In the genomic region with DNA sequence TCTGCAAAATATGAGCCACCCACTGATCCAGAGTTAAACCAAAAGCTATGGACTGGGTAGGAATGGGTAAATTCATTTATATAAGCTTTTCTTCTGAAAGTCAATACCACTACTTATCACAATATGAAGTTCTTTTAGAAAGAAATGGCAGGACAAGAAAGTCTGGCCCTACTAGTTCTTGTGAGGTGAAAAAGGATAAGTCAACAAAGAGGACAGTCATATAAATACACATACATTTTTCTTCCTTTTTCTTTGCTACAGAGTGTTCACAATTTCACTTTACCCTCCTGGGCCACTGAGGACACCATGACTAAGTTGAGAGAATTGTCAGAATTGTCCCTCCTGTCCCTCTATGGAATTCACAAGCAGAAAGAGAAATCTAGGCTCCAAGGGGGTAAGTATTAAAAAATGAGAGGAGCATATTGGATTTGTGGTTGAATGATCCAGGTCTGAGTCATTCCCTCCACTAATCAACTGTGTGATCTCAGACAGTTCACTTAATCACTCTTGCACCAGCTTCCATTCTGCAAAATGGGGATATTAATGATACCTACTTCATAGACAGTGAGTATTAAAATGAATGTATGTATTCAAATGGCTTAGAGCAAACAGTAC, we compare ENCODE assay signal across 25 cellular contexts. TPM values are rescaled to one million over a fixed set of nuclear protein-coding genes. Genes with fewer than 3 reads are reported as not detected.
A peak's percentile ranks its signal among the peaks of the same experiment; 100 is the strongest.
DNase-seq lines count a peak whose midpoint lies in the region; ATAC-seq and TF ChIP-seq lines count a peak whose summit lies in the region.
"Had no signal": no experiment of that assay in that cellular context is flagged by ENCODE, and none has a peak within 500 bp of the region (broad histone marks: within the 10 kb centered on the region; RNA-seq: fewer than 3 reads in every experiment).

No MANE protein-coding gene starts in this region.

- H2AK9ac ChIP-seq in IMR-90 (replicated peaks; ENCODE audit: low read depth, low read length, poor library complexity): no peak overlapping the region

- H3K27ac ChIP-seq in IMR-90 (ENCODE audit: insufficient read depth, low read length) (no peak overlapping the region), GM23338 (ENCODE audit: low read depth) (no peak overlapping the region)
- no peak overlapping the region for H3K27ac ChIP-seq in naive thymus-derived CD4-positive, alpha-beta T cell (ENCODE audit: low read depth, low read length)
- H3K27ac ChIP-seq: cardiac muscle cell, dorsolateral prefrontal cortex, sigmoid colon, SK-N-MC, transverse colon had no signal

- no peak overlapping the region for H4K8ac ChIP-seq in IMR-90 (ENCODE audit: low read depth in 2 of 2, low read length in 2 of 2)

- H3K36me3 Mint-ChIP-seq in type B pancreatic cell (no peaks in the 10 kb centered on the region), GM23338 (ENCODE audit: low read depth) (no peaks in the 10 kb centered on the region)
- H3K36me3 Mint-ChIP-seq in naive thymus-derived CD4-positive, alpha-beta T cell: no peaks in the 10 kb centered on the region
- H3K36me3 Mint-ChIP-seq: naive B cell had no signal

- H3K4me1 Mint-ChIP-seq in type B pancreatic cell (ENCODE audit: unreplicated experiment) (peaks cover 17% of the 10 kb centered on the region), GM23338 (peaks cover 19% of the 10 kb centered on the region)
- peaks cover 0 to 11% (median 0%) of the 10 kb centered on the region in 7 donors for H3K4me1 Mint-ChIP-seq in naive thymus-derived CD4-positive, alpha-beta T cell

- H3K9me2 ChIP-seq in GM23338 (ENCODE audit: insufficient read depth): no peaks in the 10 kb centered on the region

- H3K79me1 ChIP-seq in IMR-90 (ENCODE audit: low read depth in 1 of 2, low read length in 2 of 2): no peaks in the 10 kb centered on the region

- H4K5ac ChIP-seq in IMR-90 (ENCODE audit: low read depth, low read length): no peak overlapping the region

- dilution Hi-C loops in IMR-90 (cut with HindIII; ENCODE audit: low sequenced_read_pairs, unreplicated experiment): no loop called here

- no TSS peak for BruUV-seq in IMR-90 (replicated peaks; lab: Mats Ljungman, UMichigan)

- TF ChIP-seq POLR2A in IMR-90 (IDR thresholded peaks at IDR 0.05; ENCODE audit: low read depth, low read length): no peak

- no peak overlapping the region for H2AK5ac ChIP-seq in IMR-90 (ENCODE audit: low read depth, low read length)

- H3K18ac ChIP-seq in IMR-90 (ENCODE audit: low read depth, low read length): no peak overlapping the region

- no peak overlapping the region for H3K14ac ChIP-seq in IMR-90 (replicated peaks; ENCODE audit: low read depth, low read length)

- no peak overlapping the region for H3K9ac ChIP-seq in IMR-90 (ENCODE audit: low read depth, low read length)

- H3K27ac Mint-ChIP-seq in type B pancreatic cell: peak overlapping the region; percentile 75
- H3K27ac Mint-ChIP-seq in GM23338: no peak overlapping the region
- no peak overlapping the region for H3K27ac Mint-ChIP-seq in naive thymus-derived CD4-positive, alpha-beta T cell
- H3K27ac Mint-ChIP-seq: activated T-helper 2 cell treated with anti-CD3 and anti-CD28 coated beads, Interferon-gamma antibody, Interleukin-2, Interleukin-4, amounts not matched to agents 10 μg/mL and 5 μg/mL and 100 μg/mL, durations not matched to agents 14 hours and 24 hours and 36 hours; B cell; naive B cell had no signal

- H3K4me1 ChIP-seq in IMR-90 (ENCODE audit: control insufficient read depth, insufficient read depth, low read length): no peaks in the 10 kb centered on the region
- peaks cover 1% of the 10 kb centered on the region; the same call in 1 of the 2 replicates for H3K4me1 ChIP-seq in GM23338 (ENCODE audit: insufficient read depth)
- no peaks in the 10 kb centered on the region for H3K4me1 ChIP-seq in naive thymus-derived CD4-positive, alpha-beta T cell (ENCODE audit: control insufficient read depth in 2 of 2, insufficient read depth in 2 of 2, low read length in 2 of 2)
- H3K4me1 ChIP-seq: sigmoid colon had no signal

- H3K79me2 ChIP-seq in GM23338 (replicated peaks; ENCODE audit: insufficient read depth): no peaks in the 10 kb centered on the region

- H3K4me3 ChIP-seq in IMR-90 (ENCODE audit: insufficient read depth, low read depth, low read length) (no peak overlapping the region), fibroblast of mammary gland (ENCODE audit: control insufficient read depth, low read depth, low read length) (no peak overlapping the region), GM23338 (no peak overlapping the region)
- no peak overlapping the region for H3K4me3 ChIP-seq in naive thymus-derived CD4-positive, alpha-beta T cell (ENCODE audit: low read length)
- H3K4me3 ChIP-seq: cardiac muscle cell, dorsolateral prefrontal cortex, sigmoid colon, SK-N-MC, transverse colon had no signal

- no peak overlapping the region for H2BK5ac ChIP-seq in IMR-90 (ENCODE audit: low read depth, low read length, poor library complexity, severe bottlenecking)

- no peak overlapping the region for H2BK120ac ChIP-seq in IMR-90 (ENCODE audit: low read depth, low read length)

- H3K4ac ChIP-seq in IMR-90 (ENCODE audit: low read depth, low read length): no peak overlapping the region

- CTCF ChIA-PET in IMR-90 (lab: Yijun Ruan, JAX): interaction anchor here (0.7 to 1.6 kb wide), 3 partner anchors 9 to 88 kb away, joined by 3 to 6 read pairs (median 4); no protein-coding TSS in a partner anchor
- CTCF ChIA-PET in naive thymus-derived CD4-positive, alpha-beta T cell (lab: Charles Lee): no interaction called here

- TF ChIP-seq CTCF in IMR-90 (conservative IDR thresholded peaks at IDR 0.05; ENCODE audit: low read depth, low read length) (no peak), fibroblast of mammary gland (conservative IDR thresholded peaks at IDR 0.05; ENCODE audit: control insufficient read depth, insufficient read depth, low read depth, low read length) (no peak), type B pancreatic cell (conservative IDR thresholded peaks at IDR 0.05) (no peak), GM23338 (conservative IDR thresholded peaks at IDR 0.05; ENCODE audit: low read depth in 2 of 2) (no peak)

- H3K27me3 Mint-ChIP-seq in type B pancreatic cell (no peaks in the 10 kb centered on the region), GM23338 (ENCODE audit: insufficient read depth, low read depth, poor library complexity) (peaks cover 2% of the 10 kb centered on the region)
- peaks cover 0 to 17% (median 0%) of the 10 kb centered on the region in 5 donors for H3K27me3 Mint-ChIP-seq in naive thymus-derived CD4-positive, alpha-beta T cell
- H3K27me3 Mint-ChIP-seq: B cell had no signal

- no peaks in the 10 kb centered on the region for H3K9me1 ChIP-seq in IMR-90 (ENCODE audit: insufficient read depth, low read length)

- intact Hi-C loops in IMR-90 (cut with micrococcal nuclease): no loop called here
- intact Hi-C loops in naive thymus-derived CD4-positive, alpha-beta T cell (cut with micrococcal nuclease): no loop called here

- no peak for TF ChIP-seq RAD21 in IMR-90 (IDR thresholded peaks at IDR 0.05; ENCODE audit: low read length)

- POLR2A ChIA-PET in IMR-90 (lab: Charles Lee; ENCODE audit: unreplicated experiment): no interaction called here
- POLR2A ChIA-PET in naive thymus-derived CD4-positive, alpha-beta T cell (lab: Charles Lee): no interaction called here

- no peaks in the 10 kb centered on the region for H3K9me3 ChIP-seq in IMR-90 (ENCODE audit: control insufficient read depth, insufficient read depth, low read length)
- H3K9me3 ChIP-seq in naive thymus-derived CD4-positive, alpha-beta T cell (ENCODE audit: control insufficient read depth in 2 of 3, low read length in 3 of 3): no peaks in the 10 kb centered on the region
- H3K9me3 ChIP-seq: sigmoid colon, transverse colon had no signal

- in situ Hi-C loops in IMR-90 (cut with MboI; ENCODE audit: low sequenced_read_pairs): loop anchor here (5.0 kb wide), 1 partner anchor 87 kb away; no protein-coding TSS in a partner anchor

- peaks cover 2% of the 10 kb centered on the region for H3K27me3 ChIP-seq in IMR-90 (ENCODE audit: control insufficient read depth, insufficient read depth, low read length)
- H3K27me3 ChIP-seq in GM23338 (ENCODE audit: insufficient read depth): no peaks in the 10 kb centered on the region
- H3K27me3 ChIP-seq in naive thymus-derived CD4-positive, alpha-beta T cell (ENCODE audit: control insufficient read depth in 2 of 2, insufficient read depth in 2 of 2, low read length in 2 of 2): peaks cover 0 to 3% of the 10 kb centered on the region in 2 donors
- H3K27me3 ChIP-seq: cardiac muscle cell, sigmoid colon, transverse colon had no signal

- DNase-seq in IMR-90 (peak; percentile 36), amniotic epithelial cell (ENCODE audit: low read depth) (peak; percentile 24), fibroblast of mammary gland (ENCODE audit: low read depth) (peak; percentile 71), type B pancreatic cell (ENCODE audit: extremely low spot score, unreplicated experiment) (no peak), NCI-H2029 treated with DMSO at 0.1 percent for 48 hours (lab: John Stamatoyannopoulos, UW) (no peak), GM23338 (ENCODE audit: low spot score) (no peak)
- DNase-seq in naive thymus-derived CD4-positive, alpha-beta T cell: no peak
- DNase-seq: activated CD4-positive, CD25-positive, alpha-beta regulatory T cell treated with anti-CD3 and anti-CD28 coated beads, Interleukin-2, amount 50 U/mL, for 72 hours; COR-L47; dorsolateral prefrontal cortex; hypothalamus; kidney; naive B cell; NCI-H146; NCI-H345; sigmoid colon; stimulated activated naive CD8-positive, alpha-beta T cell treated with anti-CD3 and anti-CD28 coated beads, Interleukin-15, Interleukin-2, amounts not matched to agents 100 U/mL and 50 U/mL, for 24 hours; T-helper 9 cell; transverse colon had no signal

- peak overlapping the region; percentile 39 for H3K4me3 Mint-ChIP-seq in type B pancreatic cell
- H3K4me3 Mint-ChIP-seq in GM23338: no peak overlapping the region
- no peak overlapping the region for H3K4me3 Mint-ChIP-seq in naive thymus-derived CD4-positive, alpha-beta T cell
- H3K4me3 Mint-ChIP-seq: B cell, naive B cell had no signal

- H4K20me1 ChIP-seq in IMR-90 (ENCODE audit: insufficient read depth, low read length) (no peaks in the 10 kb centered on the region), GM23338 (replicated peaks; ENCODE audit: insufficient read depth) (no peaks in the 10 kb centered on the region)

- H4K91ac ChIP-seq in IMR-90 (ENCODE audit: insufficient read depth, low read depth, low read length): no peak overlapping the region

- H2AFZ ChIP-seq in IMR-90 (replicated peaks; ENCODE audit: low read length, poor library complexity): no peak overlapping the region
- no peak overlapping the region for H2AFZ ChIP-seq in GM23338

- H3K56ac ChIP-seq in IMR-90 (ENCODE audit: extremely low read depth, insufficient read depth, low read length): no peak overlapping the region

- H3K9me3 Mint-ChIP-seq in type B pancreatic cell: no peaks in the 10 kb centered on the region
- no peaks in the 10 kb centered on the region for H3K9me3 Mint-ChIP-seq in GM23338
- no peaks in the 10 kb centered on the region for H3K9me3 Mint-ChIP-seq in naive thymus-derived CD4-positive, alpha-beta T cell
- H3K9me3 Mint-ChIP-seq: activated T-helper 2 cell treated with anti-CD3 and anti-CD28 coated beads, Interferon-gamma antibody, Interleukin-2, Interleukin-4, amounts not matched to agents 10 μg/mL and 5 μg/mL and 100 μg/mL, durations not matched to agents 14 hours and 24 hours and 36 hours; naive B cell had no signal

- no peak for ATAC-seq in IMR-90 (ENCODE audit: low read depth)
- no peak for ATAC-seq in GM23338
- no peak for ATAC-seq in naive thymus-derived CD4-positive, alpha-beta T cell
- ATAC-seq: Panc1; stimulated activated naive CD8-positive, alpha-beta T cell treated with anti-CD3 and anti-CD28 coated beads, Interleukin-15, Interleukin-2, amounts not matched to agents 100 U/mL and 50 U/mL, for 24 hours had no signal

- H2BK20ac ChIP-seq in IMR-90 (ENCODE audit: low read depth, low read length): no peak overlapping the region

- no peak overlapping the region for H3K23ac ChIP-seq in IMR-90 (ENCODE audit: low read depth, low read length)

- no peaks in the 10 kb centered on the region for H3F3A ChIP-seq in GM23338 (replicated peaks; ENCODE audit: low read depth)

- no peak overlapping the region for H3K4me2 ChIP-seq in IMR-90 (ENCODE audit: low read depth, low read length)
- no peak overlapping the region for H3K4me2 ChIP-seq in GM23338

- H3K36me3 ChIP-seq in IMR-90 (ENCODE audit: control insufficient read depth, insufficient read depth, low read length) (no peaks in the 10 kb centered on the region), GM23338 (ENCODE audit: insufficient read depth) (no peaks in the 10 kb centered on the region)
- H3K36me3 ChIP-seq in naive thymus-derived CD4-positive, alpha-beta T cell (ENCODE audit: control insufficient read depth in 2 of 3, insufficient read depth in 3 of 3, low read length in 3 of 3): no peaks in the 10 kb centered on the region
- H3K36me3 ChIP-seq: sigmoid colon, transverse colon had no signal

- no peak overlapping the region for H2BK15ac ChIP-seq in IMR-90 (ENCODE audit: low read depth, low read length)

RNA-seq across cellular contexts. Expression of a gene that starts 27.6 kb away (rescaled TPM):
- 0.28 and 0.54 TPM in 2 replicates for total RNA-seq in IMR-90 (2012; rRNA removed)
- 0.36 and 0.53 TPM in 2 replicates for polyA plus RNA-seq in IMR-90 (2012; rRNA removed)
- polyA plus RNA-seq in IMR-90 (2012; cell fraction: cytosol; rRNA removed): 0.13 and 0.25 TPM in 2 replicates
- polyA plus RNA-seq in IMR-90 (2012; cell fraction: nucleus; rRNA removed; ENCODE audit: low replicate concordance): 0.07 and 0.25 TPM in 2 replicates
- total RNA-seq in type B pancreatic cell (ENCODE audit: low replicate concordance): 3.5 and 8.2 TPM in 2 replicates
- 3.5 and 5.4 TPM in 2 replicates for total RNA-seq in GM23338 (2014; rRNA removed; shearing (Covaris generic))
- polyA plus RNA-seq in GM23338 (2016; fragmentation: Nextera tagmentation; extraction: Ambion mirVana): 0.68 and 1.1 TPM in 2 replicates
- 10 to 100 TPM in 1 of 5 experiments, 1 to 10 TPM in 1, under 1 TPM in 1, not detected in 2; 0.32 to 19.0 (median 1.9) TPM for total RNA-seq in naive thymus-derived CD4-positive, alpha-beta T cell
- polyA plus RNA-seq in naive thymus-derived CD4-positive, alpha-beta T cell: not detected
- total RNA-seq: activated CD8-positive, alpha-beta memory T cell treated with anti-CD3 and anti-CD28 coated beads for 36 hours; activated T-helper 2 cell treated with anti-CD3 and anti-CD28 coated beads, Interferon-gamma antibody, Interleukin-2, Interleukin-4, amounts not matched to agents 10 μg/mL and 5 μg/mL and 100 μg/mL, durations not matched to agents 14 hours and 24 hours and 36 hours had no signal

Comparison
In these comparisons a context has a peak if more than half of its experiments do, and no peak if none do; other contexts are left out.
1. DNase-seq: peak in IMR-90 (single experiment), amniotic epithelial cell (single experiment) and fibroblast of mammary gland (single experiment); none in type B pancreatic cell (single experiment), NCI-H2029 treated with DMSO at 0.1 percent for 48 hours (single experiment), GM23338 (single experiment) and naive thymus-derived CD4-positive, alpha-beta T cell (0 of 9).